ENCODE assay signal across 27 cellular contexts in genomic region chr21:35311985-35312384, GRCh38.
"Had no signal": no experiment of that assay in that cellular context is flagged by ENCODE, and none has a peak within 500 bp of the region (broad histone marks: within the 10 kb centered on the region; RNA-seq: fewer than 3 reads in every experiment).

No MANE protein-coding gene starts in this region.

- ATAC-seq: foreskin keratinocyte; gastroesophageal sphincter; heart right ventricle; left colon; left ventricle myocardium superior; naive thymus-derived CD8-positive, alpha-beta T cell; right lobe of liver had no signal

- H3K4me1 Mint-ChIP-seq: naive thymus-derived CD8-positive, alpha-beta T cell; nephron progenitor cell had no signal

- H3K4me1 ChIP-seq: foreskin keratinocyte, gastroesophageal sphincter, heart right ventricle, lower lobe of right lung, right lobe of liver, tibial nerve, upper lobe of left lung, uterus had no signal

- H3K27ac ChIP-seq: dorsolateral prefrontal cortex, foreskin keratinocyte, gastroesophageal sphincter, heart right ventricle, lower lobe of right lung, ovary, right lobe of liver, thoracic aorta, tibial nerve, upper lobe of left lung, uterus had no signal

- H3K27ac Mint-ChIP-seq: naive thymus-derived CD8-positive, alpha-beta T cell; nephron progenitor cell; stimulated activated naive CD8-positive, alpha-beta T cell treated with anti-CD3 and anti-CD28 coated beads, Interleukin-15, Interleukin-2, amounts not matched to agents 100 ng/mL and 50 ng/mL, for 24 hours had no signal

- H3K4me3 ChIP-seq: dorsolateral prefrontal cortex, gastroesophageal sphincter, heart right ventricle, lower lobe of right lung, ovary, right lobe of liver, thoracic aorta, tibial nerve, upper lobe of left lung, uterus had no signal

- DNase-seq: cortex of kidney; dorsolateral prefrontal cortex; effector CD4-positive, alpha-beta T cell; foreskin keratinocyte; glutamatergic neuron; heart right ventricle; hippocampal formation; kidney glomerular epithelial cell; left colon; left ventricle myocardium superior; lower lobe of right lung; naive thymus-derived CD8-positive, alpha-beta T cell; nephron progenitor cell; occipital lobe; ovary; posterior cingulate gyrus; right lobe of liver; small intestine; stimulated activated CD4-positive, alpha-beta T cell treated with anti-CD3 and anti-CD28 coated beads, Interleukin-15, amount 100 ng/mL, for 24 hours; stimulated activated CD4-positive, alpha-beta T cell treated with anti-CD3 and anti-CD28 coated beads, Interleukin-4, amount 100 ng/mL, for 1 hour; stimulated activated CD8-positive, alpha-beta memory T cell treated with anti-CD3 and anti-CD28 coated beads, Interleukin-4, amount 100 ng/mL, for 48 hours; upper lobe of left lung; uterus had no signal

- H3K27me3 ChIP-seq: foreskin keratinocyte, gastroesophageal sphincter, ovary, right lobe of liver, tibial nerve, upper lobe of left lung, uterus had no signal

- H3K9me3 ChIP-seq: lower lobe of right lung, ovary, right lobe of liver, thoracic aorta, upper lobe of left lung, uterus had no signal

- H3K36me3 ChIP-seq: gastroesophageal sphincter, heart right ventricle, lower lobe of right lung, ovary, right lobe of liver, thoracic aorta, tibial nerve, upper lobe of left lung, uterus had no signal

- H3K27me3 Mint-ChIP-seq: stimulated activated naive CD8-positive, alpha-beta T cell treated with anti-CD3 and anti-CD28 coated beads, Interleukin-15, Interleukin-2, amounts not matched to agents 100 ng/mL and 50 ng/mL, for 24 hours had no signal

- H3K4me3 Mint-ChIP-seq: naive thymus-derived CD8-positive, alpha-beta T cell; nephron progenitor cell; stimulated activated naive CD8-positive, alpha-beta T cell treated with anti-CD3 and anti-CD28 coated beads, Interleukin-15, Interleukin-2, amounts not matched to agents 100 ng/mL and 50 ng/mL, for 24 hours had no signal

- H3K36me3 Mint-ChIP-seq: naive thymus-derived CD8-positive, alpha-beta T cell had no signal
